In genomic region chr3:197306374-197307086, GRCh38 we compare ENCODE assay signal across 12 cellular contexts. TPM values are rescaled to one million over a fixed set of nuclear protein-coding genes. Genes with fewer than 3 reads are reported as not detected.
A peak's percentile ranks its signal among the peaks of the same experiment; 100 is the strongest.
DNase-seq lines count a peak whose midpoint lies in the region; ATAC-seq and TF ChIP-seq lines count a peak whose summit lies in the region.
"Had no signal": no experiment of that assay in that cellular context is flagged by ENCODE, and none has a peak within 500 bp of the region (broad histone marks: within the 10 kb centered on the region; RNA-seq: fewer than 3 reads in every experiment).

No MANE protein-coding gene starts in this region.

- POLR2A ChIA-PET in PC-9 (lab: Charles Lee; ENCODE audit: unreplicated experiment), result interaction anchor here (0.6 to 0.7 kb wide), 2 partner anchors 182 to 183 kb away, joined by 4 to 7 read pairs; no protein-coding TSS in a partner anchor

- no peaks in the 10 kb centered on the region for H3K79me2 ChIP-seq in PC-9 (ENCODE audit: low read depth)

- no peak for TF ChIP-seq CTCF in PC-9 (conservative IDR thresholded peaks at IDR 0.05)

- peaks cover 77% of the 10 kb centered on the region for H3K4me1 ChIP-seq in PC-9 (replicated peaks; ENCODE audit: insufficient read depth)

- no peaks in the 10 kb centered on the region for H3K9me3 ChIP-seq in PC-9 (ENCODE audit: insufficient read depth, low read depth)
- H3K9me3 ChIP-seq: ascending aorta, right lobe of liver had no signal

- peak overlapping the region; percentile 88 for H3K27ac ChIP-seq in PC-9
- H3K27ac ChIP-seq: ascending aorta, right lobe of liver had no signal

- H3K9me2 ChIP-seq in PC-9 (ENCODE audit: insufficient read depth), result no peaks in the 10 kb centered on the region; the same call in 1 of the 2 replicates

- peak; percentile 94 for DNase-seq in EH (ENCODE audit: low read depth)
- peak in 1 of 2 experiments; percentile 91 for DNase-seq in PC-9
- DNase-seq in dedifferentiated amniotic fluid mesenchymal stem cell (ENCODE audit: extremely low spot score), result peak; percentile 78
- peak; percentile 55 for DNase-seq in myocyte (ENCODE audit: low read depth)
- no peak for DNase-seq in T-helper 1 cell
- DNase-seq in T1000 (lab: John Stamatoyannopoulos, UW), result no peak
- DNase-seq in AG08395 (ENCODE audit: low spot score), result no peak
- DNase-seq: glutamatergic neuron, NCI-H510A, right lobe of liver had no signal

- no peaks in the 10 kb centered on the region for H3K27me3 ChIP-seq in PC-9 (ENCODE audit: insufficient read depth, low read depth)
- H3K27me3 ChIP-seq: ascending aorta, right lobe of liver had no signal

- H2AFZ ChIP-seq in PC-9, result no peak overlapping the region

- H3K4me2 ChIP-seq in PC-9, result peak overlapping the region; percentile 22

- H3K36me3 ChIP-seq in PC-9 (ENCODE audit: low read depth), result no peaks in the 10 kb centered on the region
- H3K36me3 ChIP-seq: ascending aorta, right lobe of liver had no signal

- CTCF ChIA-PET in PC-9 (lab: Charles Lee), result no interaction called here

- ATAC-seq in HG02678 (IDR thresholded peaks at IDR 0.05; ENCODE audit: unreplicated experiment), result no peak

- no peaks in the 10 kb centered on the region for H4K20me1 ChIP-seq in PC-9 (ENCODE audit: insufficient read depth)

- no peak overlapping the region for H3K4me3 ChIP-seq in PC-9
- H3K4me3 ChIP-seq: ascending aorta, right lobe of liver had no signal

- H3F3A ChIP-seq in PC-9 (ENCODE audit: insufficient read depth, low read depth), result peaks cover 68% of the 10 kb centered on the region

- BruUV-seq in PC-9 (replicated peaks; lab: Mats Ljungman, UMichigan), result no TSS peak

- intact Hi-C loops in PC-9 (cut with micrococcal nuclease; ENCODE audit: unreplicated experiment), result no loop called here

RNA-seq across cellular contexts. Expression of gene DLG1, which starts 8.1 kb away (rescaled TPM):
- total RNA-seq in PC-9 (2021) (193 and 201 TPM in 2 replicates), myocyte (76.9 and 80.7 TPM in 2 replicates)
- 60.3 TPM for polyA plus RNA-seq in myocyte (2012)

Comparison
In these comparisons a context has a peak if more than half of its experiments do, and no peak if none do; other contexts are left out.
1. DNase-seq: peak in EH (single experiment), dedifferentiated amniotic fluid mesenchymal stem cell (single experiment) and myocyte (single experiment); none in T-helper 1 cell (0 of 5), T1000 (single experiment) and AG08395 (single experiment).